Comparison of ENCODE assay signal across 20 cellular contexts in the genomic region with DNA sequence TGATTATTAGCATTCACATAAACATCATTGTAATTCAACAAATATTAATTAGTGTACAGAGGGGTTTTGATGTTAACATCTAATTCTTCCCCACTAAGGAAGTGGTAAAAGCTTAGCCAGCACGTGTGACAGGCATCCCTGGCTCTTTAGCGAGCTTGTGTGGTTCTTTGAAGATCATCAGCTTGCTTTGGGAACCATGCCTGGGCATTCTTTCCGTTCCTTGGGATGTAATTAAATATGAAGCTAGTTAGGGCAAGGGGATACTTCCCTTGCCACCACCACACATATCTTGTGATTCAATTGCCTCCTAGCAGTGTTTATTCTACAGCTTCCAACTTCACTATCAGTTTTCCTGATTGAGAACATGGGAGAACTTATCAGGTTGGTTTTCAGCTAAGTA.
"Had no signal": no experiment of that assay in that cellular context is flagged by ENCODE, and none has a peak within 500 bp of the region (broad histone marks: within the 10 kb centered on the region; RNA-seq: fewer than 3 reads in every experiment).

No MANE protein-coding gene starts in this region.

- H3K4me3 Mint-ChIP-seq: effector memory CD8-positive, alpha-beta T cell; naive thymus-derived CD4-positive, alpha-beta T cell; nephron progenitor cell had no signal

- H3K4me1 Mint-ChIP-seq: naive thymus-derived CD4-positive, alpha-beta T cell; nephron progenitor cell had no signal

- H3K4me1 ChIP-seq: esophagus squamous epithelium, heart left ventricle, suprapubic skin, thyroid gland, upper lobe of left lung, uterus had no signal

- ATAC-seq: effector memory CD8-positive, alpha-beta T cell; heart left ventricle; left colon; left ventricle myocardium superior; naive thymus-derived CD4-positive, alpha-beta T cell; sciatic nerve had no signal

- H3K27me3 ChIP-seq: esophagus squamous epithelium, heart left ventricle, suprapubic skin, thyroid gland, upper lobe of left lung, uterus had no signal

- H3K27ac ChIP-seq: esophagus squamous epithelium, heart left ventricle, suprapubic skin, thyroid gland, upper lobe of left lung, uterus had no signal

- H3K36me3 Mint-ChIP-seq: naive thymus-derived CD4-positive, alpha-beta T cell had no signal

- H3K27ac Mint-ChIP-seq: effector memory CD8-positive, alpha-beta T cell; naive thymus-derived CD4-positive, alpha-beta T cell; nephron progenitor cell had no signal

- FAIRE-seq: frontal cortex, small intestine had no signal

- H3K36me3 ChIP-seq: esophagus squamous epithelium, heart left ventricle, suprapubic skin, thyroid gland, upper lobe of left lung, uterus had no signal

- DNase-seq: effector memory CD8-positive, alpha-beta T cell; esophagus squamous epithelium; heart left ventricle; hippocampal formation; left colon; left ventricle myocardium superior; mesenchymal stem cell; naive thymus-derived CD4-positive, alpha-beta T cell; nephron progenitor cell; posterior cingulate gyrus; small intestine; stimulated activated CD4-positive, alpha-beta T cell treated with anti-CD3 and anti-CD28 coated beads, Interleukin-12 subunit alpha, Interleukin-12 subunit beta, amount 100 ng/mL, for 4 hours; stimulated activated naive CD4-positive, alpha-beta T cell treated with Interleukin-2 at 50 U/mL for 16 hours; thyroid gland; upper lobe of left lung; uterus had no signal

- H3K4me3 ChIP-seq: esophagus squamous epithelium, heart left ventricle, lung, suprapubic skin, thyroid gland, upper lobe of left lung, uterus had no signal

- H3K9me3 ChIP-seq: esophagus squamous epithelium, suprapubic skin, thyroid gland, upper lobe of left lung, uterus had no signal
